8 cellular contexts compared by ENCODE assay signal in the genomic region with DNA sequence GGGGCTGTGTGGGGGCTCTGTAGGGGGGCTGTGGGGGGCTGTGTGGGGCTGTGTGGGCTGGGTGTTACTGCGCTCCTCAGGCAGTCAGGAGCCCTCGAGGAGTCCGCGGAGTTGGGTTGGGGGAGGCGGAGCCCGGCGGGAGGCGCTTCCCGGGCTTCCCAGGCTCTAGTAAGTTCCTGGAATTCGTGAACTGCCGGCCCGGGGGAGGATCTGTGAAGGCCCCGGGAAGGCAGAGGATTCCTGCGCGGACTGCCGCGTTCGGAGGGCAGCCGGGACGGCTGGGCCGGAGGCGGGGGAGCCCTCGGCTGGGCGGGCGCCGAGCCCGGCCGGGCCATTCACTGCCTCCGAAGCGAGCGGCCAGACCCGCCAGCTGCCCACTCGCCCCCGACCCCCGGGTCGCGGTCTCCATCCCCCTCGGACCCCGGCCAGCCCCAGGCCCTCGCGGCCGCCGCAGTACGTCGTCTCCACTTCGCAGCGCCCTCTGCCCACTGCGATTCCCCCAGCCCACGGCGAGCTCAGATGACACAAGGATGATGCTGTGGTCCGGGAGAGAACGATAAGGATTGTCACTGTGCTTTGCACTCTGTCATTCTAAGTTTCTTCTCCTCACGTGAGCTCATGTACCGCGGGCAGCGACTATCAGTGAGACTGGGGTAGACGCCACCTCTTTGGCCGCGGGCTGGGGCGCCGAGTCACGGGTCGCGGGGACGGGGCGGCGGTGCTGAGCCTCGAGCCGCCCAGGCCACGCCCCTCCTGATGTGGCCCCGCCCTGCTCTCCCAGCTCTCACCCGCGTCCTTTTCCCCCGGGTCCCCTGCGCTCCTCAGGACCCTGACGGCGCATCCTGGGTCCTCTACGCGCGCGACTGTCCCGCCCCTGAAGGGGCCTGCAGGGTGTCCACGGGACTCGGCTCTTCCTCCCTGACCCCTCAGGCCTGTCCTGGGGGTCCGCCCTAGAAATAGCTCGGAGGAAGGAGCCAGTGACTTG.
A peak's percentile ranks its signal among the peaks of the same experiment; 100 is the strongest.
DNase-seq lines count a peak whose midpoint lies in the region; ATAC-seq and TF ChIP-seq lines count a peak whose summit lies in the region.

No MANE protein-coding gene starts in this region.

- H3K27ac ChIP-seq in esophagus muscularis mucosa (replicated peaks in 1 of 4) (peak overlapping the region; percentile 85 to 97 (median 92)), muscle layer of duodenum (ENCODE audit: low read length) (no peak overlapping the region)

- intact Hi-C loops in esophagus muscularis mucosa (cut with DNase I): loop anchor here (2.0 to 10.0 kb wide), 3 partner anchors 25 to 177 kb away; no protein-coding TSS in a partner anchor

- no peaks in the 10 kb centered on the region for H3K36me3 ChIP-seq in esophagus muscularis mucosa
- H3K36me3 ChIP-seq in muscle layer of duodenum (ENCODE audit: control insufficient read depth in 1 of 2, insufficient read depth in 2 of 2, low read length in 2 of 2): no peaks in the 10 kb centered on the region

- TF ChIP-seq CTCF in esophagus muscularis mucosa (IDR thresholded peaks at IDR 0.05): peak in 1 of 3 experiments; percentile 18

- peak; percentile 62 for TF ChIP-seq EP300 in esophagus muscularis mucosa (IDR thresholded peaks at IDR 0.05)

- DNase-seq in SHP77 (lab: John Stamatoyannopoulos, UW) (peak; percentile 26 to 33), SHP77 treated with DMSO at 0.1 percent for 48 hours (lab: John Stamatoyannopoulos, UW) (no peak), NOMO-1 treated with DMSO at 0.1 percent for 48 hours (lab: John Stamatoyannopoulos, UW; ENCODE audit: unreplicated experiment) (peak; percentile 62), activated T-cell treated with anti-CD3 and anti-CD28 coated beads for 48 hours (ENCODE audit: low read depth) (peak; percentile 81), esophagus muscularis mucosa (ENCODE audit: extremely low spot score) (peak; percentile 96)
- peak; percentile 52 to 79 for DNase-seq in stimulated activated CD8-positive, alpha-beta memory T cell treated with anti-CD3 and anti-CD28 coated beads, Interleukin-7, amount 100 ng/mL, for 4 hours (ENCODE audit: low read depth in 2 of 2)

- H3K9me3 ChIP-seq in esophagus muscularis mucosa (no peaks in the 10 kb centered on the region), muscle layer of duodenum (ENCODE audit: control insufficient read depth in 1 of 2, low read length in 2 of 2) (peaks cover 0 to 3% of the 10 kb centered on the region in 2 donors)

- 3% methylated on average over 21 of the region's 86 CpGs for WGBS in esophagus muscularis mucosa

- H3K4me1 ChIP-seq in esophagus muscularis mucosa (peaks cover 33 to 59% (median 40%) of the 10 kb centered on the region in 4 donors), muscle layer of duodenum (ENCODE audit: control insufficient read depth in 1 of 2, insufficient read depth in 2 of 2, low read length in 2 of 2) (no peaks in the 10 kb centered on the region)

- no peaks in the 10 kb centered on the region for H3K27me3 ChIP-seq in esophagus muscularis mucosa
- no peaks in the 10 kb centered on the region for H3K27me3 ChIP-seq in muscle layer of duodenum (ENCODE audit: low read depth, low read length)

- TF ChIP-seq POLR2A in esophagus muscularis mucosa (IDR thresholded peaks at IDR 0.05; ENCODE audit: low read depth): peak; percentile 96

- ATAC-seq in HG03025 (IDR thresholded peaks at IDR 0.05; ENCODE audit: low FRiP score, unreplicated experiment): peak; percentile 92

- H3K4me3 ChIP-seq in esophagus muscularis mucosa: peak overlapping the region; percentile 56 to 76 (median 66)
- H3K4me3 ChIP-seq in muscle layer of duodenum (ENCODE audit: low read depth in 1 of 2, low read length in 2 of 2): peak overlapping the region; percentile 61 to 65
